Comparison of ENCODE assay signal across 21 cellular contexts in genomic region chr21:35220301-35220700, GRCh38.
A peak's percentile ranks its signal among the peaks of the same experiment; 100 is the strongest.
DNase-seq lines count a peak whose midpoint lies in the region; ATAC-seq, FAIRE-seq and TF ChIP-seq lines count a peak whose summit lies in the region.
"Had no signal": no experiment of that assay in that cellular context is flagged by ENCODE, and none has a peak within 500 bp of the region (broad histone marks: within the 10 kb centered on the region; RNA-seq: fewer than 3 reads in every experiment).

No MANE protein-coding gene starts in this region.

- no peaks in the 10 kb centered on the region for H4K20me1 ChIP-seq in astrocyte (ENCODE audit: insufficient read depth, low read length)

- TF ChIP-seq CTCF in astrocyte (IDR thresholded peaks at IDR 0.05; ENCODE audit: insufficient read depth, low read depth, low read length) (no peak), foreskin fibroblast (IDR thresholded peaks at IDR 0.05; ENCODE audit: low read depth, low read length) (no peak)

- H3K27ac Mint-ChIP-seq in astrocyte (ENCODE audit: unreplicated experiment) = peak overlapping the region; percentile 90

- H3K4me1 ChIP-seq in astrocyte (ENCODE audit: insufficient read depth, low read length) = peaks cover 27% of the 10 kb centered on the region

- H3K27me3 ChIP-seq in astrocyte (ENCODE audit: insufficient read depth, low read length) = no peaks in the 10 kb centered on the region

- no peaks in the 10 kb centered on the region for H3K79me2 ChIP-seq in astrocyte (ENCODE audit: insufficient read depth, low read length)

- peak; percentile 13 for DNase-seq in AG20443 (ENCODE audit: low spot score)
- peak; percentile 47 for DNase-seq in HCEC 1CT
- DNase-seq in astrocyte (ENCODE audit: low read depth) = peak; percentile 47
- DNase-seq in foreskin fibroblast = peak; percentile 62 to 78
- no peak for DNase-seq in GM19238 (ENCODE audit: insufficient read length, low spot score)
- no peak for DNase-seq in activated T-cell treated with anti-CD3 and anti-CD28 coated beads, Interleukin-2, amount 50 U/mL, for 48 hours
- no peak for DNase-seq in GDM1 (lab: John Stamatoyannopoulos, UW)
- DNase-seq: C1 segment of cervical spinal cord, DND-41, NCI-H1048, NCI-H1436, NCI-H1930, NCI-H345, NCI-H524 treated with DMSO at 0.1 percent for 48 hours, PC-3, RPMI8226, SHP77 treated with DMSO at 0.1 percent for 48 hours had no signal

- no peak overlapping the region for H3K27ac ChIP-seq in astrocyte (ENCODE audit: low read depth, low read length)
- H3K27ac ChIP-seq: A549 had no signal

- no peak overlapping the region for H3K4me3 ChIP-seq in astrocyte (ENCODE audit: insufficient read depth, low read depth, low read length)
- H3K4me3 ChIP-seq in foreskin fibroblast (ENCODE audit: low read depth in 1 of 2, low read length in 2 of 2) = no peak overlapping the region
- H3K4me3 ChIP-seq: A549 had no signal

- H3K36me3 Mint-ChIP-seq in astrocyte (ENCODE audit: low read depth, unreplicated experiment) = no peaks in the 10 kb centered on the region

- H3K4me2 ChIP-seq in astrocyte (ENCODE audit: low read length) = no peak overlapping the region
- H3K4me2 ChIP-seq: A549 had no signal

- no peak overlapping the region for H2AFZ ChIP-seq in astrocyte (ENCODE audit: low read depth, low read length)

- no peaks in the 10 kb centered on the region for H3K9me3 ChIP-seq in astrocyte (ENCODE audit: insufficient read depth, low read depth, low read length)
- H3K9me3 ChIP-seq: A549 had no signal

- H3K36me3 ChIP-seq in astrocyte (ENCODE audit: insufficient read depth, low read length) = no peaks in the 10 kb centered on the region

- peak; percentile 69 for FAIRE-seq in astrocyte (lab: Jason Lieb, UNC)
- FAIRE-seq: A549, GM12891, GM18507 had no signal

- peaks cover 52% of the 10 kb centered on the region for H3K4me1 Mint-ChIP-seq in astrocyte (ENCODE audit: low read depth, unreplicated experiment)

- no peak overlapping the region for H3K4me3 Mint-ChIP-seq in astrocyte (ENCODE audit: unreplicated experiment)

- ATAC-seq in HG02623 (IDR thresholded peaks at IDR 0.05; ENCODE audit: unreplicated experiment) = no peak
- ATAC-seq: A549, PC-3 had no signal

- peaks cover 3% of the 10 kb centered on the region for H3K9me3 Mint-ChIP-seq in astrocyte (ENCODE audit: unreplicated experiment)

- H3K27me3 Mint-ChIP-seq in astrocyte (ENCODE audit: low read depth, unreplicated experiment) = no peaks in the 10 kb centered on the region

- H3K9ac ChIP-seq in astrocyte (ENCODE audit: low read length) = no peak overlapping the region

Comparison
In these comparisons a context has a peak if more than half of its experiments do, and no peak if none do; other contexts are left out.
1. DNase-seq: peak in AG20443 (single experiment), HCEC 1CT (single experiment), astrocyte (single experiment) and foreskin fibroblast (2 of 2); none in GM19238 (single experiment), activated T-cell treated with anti-CD3 and anti-CD28 coated beads, Interleukin-2, amount 50 U/mL, for 48 hours (0 of 2) and GDM1 (single experiment).